6 cellular contexts compared by ENCODE assay signal in the genomic region with DNA sequence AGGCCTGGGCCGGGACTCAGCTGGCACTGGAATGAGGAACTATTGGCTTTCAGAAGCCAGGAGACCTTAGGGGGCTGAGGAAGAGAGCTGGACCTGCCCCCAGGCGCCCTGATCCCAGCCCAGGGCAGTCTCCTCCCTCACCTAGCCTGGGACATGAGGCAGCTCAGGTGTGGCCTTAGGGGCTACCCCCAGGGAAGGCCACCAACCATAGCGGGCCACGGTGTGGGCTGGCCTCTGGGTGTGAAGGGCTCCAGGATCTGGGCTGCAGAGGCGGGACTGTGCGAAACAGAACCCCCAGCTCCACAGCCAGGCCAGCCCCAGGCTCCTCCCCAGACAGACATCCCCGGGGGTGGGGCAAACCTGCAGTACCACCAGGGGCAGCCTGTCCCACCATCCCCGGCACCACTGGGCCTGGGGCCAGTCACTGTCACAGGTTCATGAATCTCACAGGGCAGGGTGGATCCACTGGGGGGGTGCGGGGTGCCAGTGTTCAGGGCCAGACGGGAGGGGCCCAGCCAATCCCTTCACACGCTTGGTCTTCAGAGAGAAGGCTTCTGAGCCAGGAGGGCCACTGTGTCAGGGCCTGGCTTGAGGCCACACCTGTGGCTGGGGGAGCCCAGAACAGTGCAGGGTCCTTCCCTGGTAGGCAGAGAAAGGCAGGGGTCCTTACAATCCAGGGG.
DNase-seq lines count a peak whose midpoint lies in the region; FAIRE-seq lines count a peak whose summit lies in the region.

No MANE protein-coding gene starts in this region.

- FAIRE-seq in HTR-8/SVneo (lab: Jason Lieb, UNC): no peak

- H3K27ac ChIP-seq in BLaER1 treated with 17β-estradiol and CSF1 and Interleukin-3, amounts not matched to agents 10 nM and 100 nM: peak overlapping the region; percentile 44 to 98 (median 93)
- 0 out of 2 replicates have a peak overlapping the region, but pooled peaks have one; percentile 31 for H3K27ac ChIP-seq in SK-N-MC

- peak overlapping the region; percentile 50 to 100 (median 68) for H3K4me3 ChIP-seq in BLaER1 treated with 17β-estradiol and CSF1 and Interleukin-3, amounts not matched to agents 10 nM and 100 nM
- 0 out of 2 replicates have a peak overlapping the region, but pooled peaks have one; percentile 18 for H3K4me3 ChIP-seq in SK-N-MC

- no peaks in the 10 kb centered on the region for H3K9me3 ChIP-seq in BLaER1 treated with 17β-estradiol and CSF1 and Interleukin-3, amounts not matched to agents 10 nM and 100 nM (replicated peaks in 1 of 11)
- no peaks in the 10 kb centered on the region for H3K9me3 ChIP-seq in SK-N-MC (ENCODE audit: low read depth, low read length)

- H4K20me1 ChIP-seq in BLaER1 treated with 17β-estradiol and CSF1 and Interleukin-3, amounts not matched to agents 10 nM and 100 nM: peaks cover 53 to 76% (median 68%) of the 10 kb centered on the region in 11 experiments

- peaks cover 72 to 85% (median 82%) of the 10 kb centered on the region in 10 experiments for H3K4me1 ChIP-seq in BLaER1 treated with 17β-estradiol and CSF1 and Interleukin-3, amounts not matched to agents 10 nM and 100 nM

- peak overlapping the region; percentile 96 to 100 (median 99) for H3K4me2 ChIP-seq in BLaER1 treated with 17β-estradiol and CSF1 and Interleukin-3, amounts not matched to agents 10 nM and 100 nM

- peak overlapping the region; percentile 62 to 98 (median 78) for H3K9ac ChIP-seq in BLaER1 treated with 17β-estradiol and CSF1 and Interleukin-3, amounts not matched to agents 10 nM and 100 nM
- H3K9ac ChIP-seq in SK-N-MC (ENCODE audit: insufficient read length): peak overlapping the region; percentile 37

- DNase-seq in SK-N-MC (ENCODE audit: low read depth, low spot score) (no peak), kidney tubule cell (ENCODE audit: low spot score) (peak; percentile 91), HTR-8/SVneo (ENCODE audit: insufficient read length, low spot score) (no peak), NCI-H1105 treated with DMSO at 0.1 percent for 48 hours (lab: John Stamatoyannopoulos, UW) (no peak)
- DNase-seq in stimulated activated naive CD4-positive, alpha-beta T cell (lab: John Stamatoyannopoulos, UW): no peak

- no peaks in the 10 kb centered on the region for H3K27me3 ChIP-seq in BLaER1 treated with 17β-estradiol and CSF1 and Interleukin-3, amounts not matched to agents 10 nM and 100 nM

- peaks cover 0 to 15% (median 0%) of the 10 kb centered on the region in 11 experiments; a peak in 2 of 22 replicates for H3K36me3 ChIP-seq in BLaER1 treated with 17β-estradiol and CSF1 and Interleukin-3, amounts not matched to agents 10 nM and 100 nM
- H3K36me3 ChIP-seq in SK-N-MC (ENCODE audit: insufficient read depth, low read length): no peaks in the 10 kb centered on the region
